ENCODE assay signal across 34 cellular contexts in genomic region chr10:28449382-28449781, GRCh38.
"Had no signal": no experiment of that assay in that cellular context is flagged by ENCODE, and none has a peak within 500 bp of the region (broad histone marks: within the 10 kb centered on the region; RNA-seq: fewer than 3 reads in every experiment).

No MANE protein-coding gene starts in this region.

- H3K9ac ChIP-seq: KMS-11 had no signal

- H3K4me2 ChIP-seq: KMS-11 had no signal

- DNase-seq: Karpas-422, Kasumi-1, MG63, MM.1S, MV-4-11, NCI-H1048, NCI-H1092, NCI-H1092 treated with DMSO at 0.1 percent for 48 hours, NCI-H1105, NCI-H1105 treated with DMSO at 0.1 percent for 48 hours, NCI-H1417, NCI-H1417 treated with DMSO at 0.1 percent for 48 hours, NCI-H1436, NCI-H1436 treated with DMSO at 0.1 percent for 48 hours, NCI-H146, NCI-H1694, NCI-H1694 treated with DMSO at 0.1 percent for 48 hours, NCI-H187, NCI-H187 treated with DMSO at 0.1 percent for 48 hours, NCI-H1930, NCI-H2029, NCI-H2029 treated with DMSO at 0.1 percent for 48 hours, NCI-H2081, NCI-H2081 treated with DMSO at 0.1 percent for 48 hours, NCI-H2107, NCI-H2171, NCI-H2171 treated with DMSO at 0.1 percent for 48 hours, NCI-H2227 treated with DMSO at 0.1 percent for 48 hours, NCI-H226, NCI-H345, NCI-H446, NCI-H446 treated with DMSO at 0.1 percent for 48 hours, NCI-H510A had no signal

- H3K27ac ChIP-seq: KMS-11 had no signal

- H3K36me3 ChIP-seq: MG63 had no signal

- H3K27me3 ChIP-seq: MG63 had no signal

- H3K4me3 ChIP-seq: MG63 had no signal
